In genomic region chr17:42067371-42068180, GRCh38 we compare ENCODE assay signal across 8 cellular contexts. TPM values are rescaled to one million over a fixed set of nuclear protein-coding genes. Genes with fewer than 3 reads are reported as not detected.
DNase-seq lines count a peak whose midpoint lies in the region; ATAC-seq and TF ChIP-seq lines count a peak whose summit lies in the region.

No MANE protein-coding gene starts in this region.

- POLR2A ChIA-PET in activated CD8-positive, alpha-beta T cell treated with anti-CD3 and anti-CD28 coated beads, Interleukin-2, amount 10 ng/mL, durations not matched to agents 7 days and 5 days (lab: Charles Lee): interaction anchor here (1.7 kb wide), 1 partner anchor 45 kb away, joined by 6 read pairs; the partner anchor contains the start of gene DHX58
- POLR2A ChIA-PET in naive thymus-derived CD4-positive, alpha-beta T cell (lab: Charles Lee): interaction anchor here (0.9 to 1.6 kb wide), 3 partner anchors 45 to 53 kb away, joined by 3 to 7 read pairs (median 5); partner anchors contain the start of genes DHX58 and KAT2A

- H3K27me3 Mint-ChIP-seq in activated CD8-positive, alpha-beta T cell treated with anti-CD3 and anti-CD28 coated beads, Interleukin-2, amount 10 ng/mL, durations not matched to agents 7 days and 5 days (ENCODE audit: low read depth): no peaks in the 10 kb centered on the region
- H3K27me3 Mint-ChIP-seq in endodermal cell (ENCODE audit: insufficient read depth): peaks cover 23% of the 10 kb centered on the region
- peaks cover 4 to 21% (median 11%) of the 10 kb centered on the region in 5 donors for H3K27me3 Mint-ChIP-seq in naive thymus-derived CD4-positive, alpha-beta T cell

- peaks cover 18% of the 10 kb centered on the region for H3K27me3 ChIP-seq in endodermal cell (ENCODE audit: control insufficient read depth, insufficient read depth, low read length, poor library complexity, severe bottlenecking)
- H3K27me3 ChIP-seq in naive thymus-derived CD4-positive, alpha-beta T cell (ENCODE audit: control insufficient read depth in 2 of 2, insufficient read depth in 2 of 2, low read length in 2 of 2): peaks cover 0 to 3% of the 10 kb centered on the region in 2 donors

- TF ChIP-seq CTCF in endodermal cell (conservative IDR thresholded peaks at IDR 0.05): peak; percentile 98

- H3K9me3 ChIP-seq in endodermal cell (ENCODE audit: control insufficient read depth, low read length): no peaks in the 10 kb centered on the region
- no peaks in the 10 kb centered on the region for H3K9me3 ChIP-seq in naive thymus-derived CD4-positive, alpha-beta T cell (ENCODE audit: control insufficient read depth in 2 of 3, low read length in 3 of 3)

- CTCF ChIA-PET in activated CD8-positive, alpha-beta T cell treated with anti-CD3 and anti-CD28 coated beads, Interleukin-2, amount 10 ng/mL, durations not matched to agents 7 days and 5 days (lab: Charles Lee): interaction anchor here (0.8 to 5.4 kb wide), 21 partner anchors 8 to 124 kb away, joined by 3 to 77 read pairs (median 6); partner anchors contain the start of genes DHX58 and NKIRAS2
- CTCF ChIA-PET in naive thymus-derived CD4-positive, alpha-beta T cell (lab: Charles Lee): interaction anchor here (0.7 to 4.1 kb wide), 11 partner anchors 9 to 57 kb away, joined by 3 to 21 read pairs (median 4); partner anchors contain the start of genes DHX58 and KAT2A

- no peak overlapping the region for H3K4me3 Mint-ChIP-seq in activated CD8-positive, alpha-beta T cell treated with anti-CD3 and anti-CD28 coated beads, Interleukin-2, amount 10 ng/mL, durations not matched to agents 7 days and 5 days
- no peak overlapping the region for H3K4me3 Mint-ChIP-seq in endodermal cell
- no peak overlapping the region for H3K4me3 Mint-ChIP-seq in naive thymus-derived CD4-positive, alpha-beta T cell

- H3K4me3 ChIP-seq in endodermal cell (ENCODE audit: low read length): no peak overlapping the region
- no peak overlapping the region for H3K4me3 ChIP-seq in naive thymus-derived CD4-positive, alpha-beta T cell (ENCODE audit: low read length)

- ATAC-seq in activated CD8-positive, alpha-beta T cell treated with anti-CD3 and anti-CD28 coated beads, Interleukin-2, amount 10 ng/mL, durations not matched to agents 7 days and 5 days: no peak
- ATAC-seq in naive thymus-derived CD4-positive, alpha-beta T cell: peak; percentile 63

- no peaks in the 10 kb centered on the region for H3K9me3 Mint-ChIP-seq in activated CD8-positive, alpha-beta T cell treated with anti-CD3 and anti-CD28 coated beads, Interleukin-2, amount 10 ng/mL, durations not matched to agents 7 days and 5 days (ENCODE audit: insufficient read depth)
- no peaks in the 10 kb centered on the region for H3K9me3 Mint-ChIP-seq in endodermal cell
- peaks cover 0 to 1% (median 0%) of the 10 kb centered on the region in 11 donors for H3K9me3 Mint-ChIP-seq in naive thymus-derived CD4-positive, alpha-beta T cell

- no peak overlapping the region for H3K27ac ChIP-seq in endodermal cell (ENCODE audit: low read depth, low read length)
- no peak overlapping the region for H3K27ac ChIP-seq in naive thymus-derived CD4-positive, alpha-beta T cell (ENCODE audit: low read depth, low read length)

- DNase-seq in NCI-H2081 (lab: John Stamatoyannopoulos, UW): peak; percentile 53 to 54
- no peak for DNase-seq in NCI-H2081 treated with DMSO at 0.1 percent for 48 hours (lab: John Stamatoyannopoulos, UW)
- DNase-seq in NCI-H2227 (lab: John Stamatoyannopoulos, UW; ENCODE audit: unreplicated experiment): peak; percentile 72
- DNase-seq in activated CD8-positive, alpha-beta T cell treated with anti-CD3 and anti-CD28 coated beads, Interleukin-2, amount 10 ng/mL, durations not matched to agents 7 days and 5 days: peak; percentile 79
- peak; percentile 98 for DNase-seq in endodermal cell
- peak; percentile 31 to 72 (median 58) for DNase-seq in naive thymus-derived CD4-positive, alpha-beta T cell
- DNase-seq in stimulated activated naive CD4-positive, alpha-beta T cell treated with Interleukin-2 at 50 U/mL for 16 hours (lab: John Stamatoyannopoulos, UW): peak; percentile 67
- no peak for DNase-seq in GF-D8 (lab: John Stamatoyannopoulos, UW)

- WGBS in endodermal cell (ENCODE audit: insufficient coverage in 1 of 2, insufficient read length in 1 of 2), 2 experiments: 61% methylated on average over 9 to 13 of the region's 14 CpGs

- intact Hi-C loops in naive thymus-derived CD4-positive, alpha-beta T cell (cut with micrococcal nuclease): loop anchor here (1.0 to 5.0 kb wide), 7 partner anchors 34 to 340 kb away; partner anchors contain the start of genes DHX58 (in 1 of the 2) and KCNH4 (in 1 of the 2)

- H3K36me3 Mint-ChIP-seq in activated CD8-positive, alpha-beta T cell treated with anti-CD3 and anti-CD28 coated beads, Interleukin-2, amount 10 ng/mL, durations not matched to agents 7 days and 5 days (ENCODE audit: low read depth): no peaks in the 10 kb centered on the region
- no peaks in the 10 kb centered on the region for H3K36me3 Mint-ChIP-seq in endodermal cell (ENCODE audit: low read depth)
- H3K36me3 Mint-ChIP-seq in naive thymus-derived CD4-positive, alpha-beta T cell: no peaks in the 10 kb centered on the region

- H3K36me3 ChIP-seq in endodermal cell (ENCODE audit: control insufficient read depth, insufficient read depth, low read length): no peaks in the 10 kb centered on the region
- no peaks in the 10 kb centered on the region for H3K36me3 ChIP-seq in naive thymus-derived CD4-positive, alpha-beta T cell (ENCODE audit: control insufficient read depth in 2 of 3, insufficient read depth in 3 of 3, low read length in 3 of 3)

- peaks cover 3% of the 10 kb centered on the region for H3K4me1 ChIP-seq in endodermal cell (ENCODE audit: control insufficient read depth, insufficient read depth, low read length)
- peaks cover 7 to 30% of the 10 kb centered on the region in 2 donors for H3K4me1 ChIP-seq in naive thymus-derived CD4-positive, alpha-beta T cell (ENCODE audit: control insufficient read depth in 2 of 2, insufficient read depth in 2 of 2, low read length in 2 of 2)

- H3K27ac Mint-ChIP-seq in activated CD8-positive, alpha-beta T cell treated with anti-CD3 and anti-CD28 coated beads, Interleukin-2, amount 10 ng/mL, durations not matched to agents 7 days and 5 days: no peak overlapping the region
- no peak overlapping the region for H3K27ac Mint-ChIP-seq in endodermal cell
- H3K27ac Mint-ChIP-seq in naive thymus-derived CD4-positive, alpha-beta T cell: peak overlapping the region in 1 of 9 donors; percentile 36

- no peak overlapping the region for H3K9ac ChIP-seq in endodermal cell (ENCODE audit: extremely low read depth, low read length, poor library complexity, severe bottlenecking)

- H3K4me1 Mint-ChIP-seq in activated CD8-positive, alpha-beta T cell treated with anti-CD3 and anti-CD28 coated beads, Interleukin-2, amount 10 ng/mL, durations not matched to agents 7 days and 5 days (ENCODE audit: low read depth): peaks cover 42% of the 10 kb centered on the region
- peaks cover 14% of the 10 kb centered on the region for H3K4me1 Mint-ChIP-seq in endodermal cell
- H3K4me1 Mint-ChIP-seq in naive thymus-derived CD4-positive, alpha-beta T cell: peaks cover 9 to 30% (median 23%) of the 10 kb centered on the region in 7 donors

RNA-seq across cellular contexts. Expression of gene C17orf113, which starts 17.2 kb away (rescaled TPM):
- total RNA-seq in activated CD8-positive, alpha-beta T cell treated with anti-CD3 and anti-CD28 coated beads, Interleukin-2, amount 10 ng/mL, durations not matched to agents 7 days and 5 days: under 1 TPM; 0.16 to 0.24 TPM
- 1 to 10 TPM; 1.7 to 2.9 TPM for total RNA-seq in endodermal cell
- polyA plus RNA-seq in endodermal cell (2013, experiment 1 of 2): 2.2 TPM
- 2.2 TPM for polyA plus RNA-seq in endodermal cell (2013, experiment 2 of 2)
- total RNA-seq in naive thymus-derived CD4-positive, alpha-beta T cell: 1 to 10 TPM in 1 of 5 experiments, under 1 TPM in 4; 0.10 to 1.0 (median 0.67) TPM
- polyA plus RNA-seq in naive thymus-derived CD4-positive, alpha-beta T cell: under 1 TPM; 0.14 to 0.28 TPM

RNA-seq across cellular contexts. Expression of gene ZNF385C, which starts 30.7 kb away (rescaled TPM):
- total RNA-seq in activated CD8-positive, alpha-beta T cell treated with anti-CD3 and anti-CD28 coated beads, Interleukin-2, amount 10 ng/mL, durations not matched to agents 7 days and 5 days: under 1 TPM; 0.23 to 0.47 TPM
- total RNA-seq in endodermal cell: 1 to 10 TPM; 1.4 to 2.1 TPM
- polyA plus RNA-seq in endodermal cell (2013, experiment 1 of 2): 5.8 TPM
- polyA plus RNA-seq in endodermal cell (2013, experiment 2 of 2): 6.0 TPM
- under 1 TPM in 4 of 5 experiments, not detected in 1; 0.15 to 0.45 (median 0.23) TPM for total RNA-seq in naive thymus-derived CD4-positive, alpha-beta T cell
- not detected for polyA plus RNA-seq in naive thymus-derived CD4-positive, alpha-beta T cell

RNA-seq across cellular contexts. Expression of gene DHX58, which starts 44.9 kb away (rescaled TPM):
- total RNA-seq in activated CD8-positive, alpha-beta T cell treated with anti-CD3 and anti-CD28 coated beads, Interleukin-2, amount 10 ng/mL, durations not matched to agents 7 days and 5 days: 10 to 100 TPM; 71.9 to 72.9 TPM
- under 1 TPM; 0.38 to 0.48 TPM for total RNA-seq in endodermal cell
- 0.57 TPM for polyA plus RNA-seq in endodermal cell (2013, experiment 1 of 2)
- polyA plus RNA-seq in endodermal cell (2013, experiment 2 of 2): 0.58 TPM
- 10 to 100 TPM; 36.0 to 80.5 (median 53.5) TPM for total RNA-seq in naive thymus-derived CD4-positive, alpha-beta T cell
- 10 to 100 TPM; 10.1 to 24.7 TPM for polyA plus RNA-seq in naive thymus-derived CD4-positive, alpha-beta T cell

RNA-seq across cellular contexts. Expression of gene NKIRAS2, which starts 47.7 kb away (rescaled TPM):
- 10 to 100 TPM; 25.7 to 26.2 TPM for total RNA-seq in activated CD8-positive, alpha-beta T cell treated with anti-CD3 and anti-CD28 coated beads, Interleukin-2, amount 10 ng/mL, durations not matched to agents 7 days and 5 days
- 10 to 100 TPM; 48.0 to 51.2 TPM for total RNA-seq in endodermal cell
- 58.2 TPM for polyA plus RNA-seq in endodermal cell (2013, experiment 1 of 2)
- 53.7 TPM for polyA plus RNA-seq in endodermal cell (2013, experiment 2 of 2)
- 10 to 100 TPM; 14.3 to 24.0 (median 20.4) TPM for total RNA-seq in naive thymus-derived CD4-positive, alpha-beta T cell
- 10 to 100 TPM; 24.6 to 30.5 TPM for polyA plus RNA-seq in naive thymus-derived CD4-positive, alpha-beta T cell

RNA-seq across cellular contexts. Expression of gene DNAJC7, which starts 50.3 kb away (rescaled TPM):
- 10 to 100 TPM; 86.1 to 99.8 TPM for total RNA-seq in activated CD8-positive, alpha-beta T cell treated with anti-CD3 and anti-CD28 coated beads, Interleukin-2, amount 10 ng/mL, durations not matched to agents 7 days and 5 days
- 100 to 1,000 TPM; 112 to 116 TPM for total RNA-seq in endodermal cell
- polyA plus RNA-seq in endodermal cell (2013, experiment 1 of 2): 90.7 TPM
- polyA plus RNA-seq in endodermal cell (2013, experiment 2 of 2): 88.3 TPM
- total RNA-seq in naive thymus-derived CD4-positive, alpha-beta T cell: 100 to 1,000 TPM in 4 of 5 experiments, 10 to 100 TPM in 1; 99.4 to 145 (median 109) TPM
- polyA plus RNA-seq in naive thymus-derived CD4-positive, alpha-beta T cell: 10 to 100 TPM; 65.4 to 77.7 TPM

Comparison
In these comparisons a context has a peak if more than half of its experiments do, and no peak if none do; other contexts are left out.
1. DNase-seq: peak in NCI-H2081 (2 of 2), NCI-H2227 (single experiment), activated CD8-positive, alpha-beta T cell treated with anti-CD3 and anti-CD28 coated beads, Interleukin-2, amount 10 ng/mL, durations not matched to agents 7 days and 5 days (single experiment), endodermal cell (single experiment), naive thymus-derived CD4-positive, alpha-beta T cell (9 of 9) and stimulated activated naive CD4-positive, alpha-beta T cell treated with Interleukin-2 at 50 U/mL for 16 hours (single experiment); none in NCI-H2081 treated with DMSO at 0.1 percent for 48 hours (single experiment) and GF-D8 (single experiment).
2. RNA of gene DHX58, which starts 44.9 kb away (total RNA-seq): 71.9 to 72.9 TPM in activated CD8-positive, alpha-beta T cell treated with anti-CD3 and anti-CD28 coated beads, Interleukin-2, amount 10 ng/mL, durations not matched to agents 7 days and 5 days and 36.0 to 80.5 TPM in naive thymus-derived CD4-positive, alpha-beta T cell; 0.38 to 0.48 TPM in endodermal cell; every median in the first group is over 10 times any median in the second.